8 cellular contexts compared by ENCODE assay signal in the genomic region with DNA sequence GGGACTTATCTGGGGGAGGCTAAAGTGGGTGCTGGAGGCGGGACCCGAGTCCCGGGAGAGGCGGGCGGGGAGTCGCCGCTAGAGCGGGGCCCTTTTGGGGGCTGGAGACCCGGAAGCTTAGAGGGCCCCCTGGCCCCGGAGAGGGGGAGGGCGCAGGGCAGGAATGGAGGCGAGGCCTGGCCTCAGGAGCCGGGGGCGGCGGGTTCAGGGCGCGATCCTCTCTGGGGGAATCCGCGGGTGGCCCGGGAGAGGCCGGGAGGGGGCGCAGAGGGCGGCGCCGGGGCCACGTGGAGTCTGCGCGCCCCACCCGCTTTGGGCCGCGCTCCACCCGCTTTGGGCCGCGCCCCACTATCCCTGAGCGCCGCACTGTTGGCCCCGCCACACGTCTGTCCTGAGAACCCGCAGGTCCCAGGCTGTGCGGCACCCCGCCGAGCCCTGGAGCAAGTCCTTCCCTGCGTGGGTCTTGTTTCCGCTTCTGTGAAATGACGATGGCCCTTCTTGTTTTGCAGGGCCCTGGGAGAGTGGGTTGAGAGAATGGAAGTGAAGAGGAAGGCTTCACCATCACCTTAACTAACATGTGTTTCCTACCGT.
DNase-seq lines count a peak whose midpoint lies in the region; ATAC-seq, FAIRE-seq and TF ChIP-seq lines count a peak whose summit lies in the region.

No MANE protein-coding gene starts in this region.

- H3K27me3 Mint-ChIP-seq in activated T-helper 1 cell treated with anti-CD3 and anti-CD28 coated beads, Interleukin-12 subunit alpha, Interleukin-12 subunit beta, Interleukin-2, Interleukin-4 antibody, amounts not matched to agents 30 ng/mL and 10 ng/mL and 1 ng/mL, durations not matched to agents 14 hours and 24 hours and 36 hours (ENCODE audit: insufficient read depth), result peaks cover 6% of the 10 kb centered on the region

- peaks cover 5% of the 10 kb centered on the region for H3K4me1 Mint-ChIP-seq in activated T-helper 1 cell treated with anti-CD3 and anti-CD28 coated beads, Interleukin-12 subunit alpha, Interleukin-12 subunit beta, Interleukin-2, Interleukin-4 antibody, amounts not matched to agents 30 ng/mL and 10 ng/mL and 1 ng/mL, durations not matched to agents 14 hours and 24 hours and 36 hours (ENCODE audit: low read depth)

- H3K36me3 ChIP-seq in neuron (ENCODE audit: insufficient read depth, low read length), result no peaks in the 10 kb centered on the region
- no peaks in the 10 kb centered on the region for H3K36me3 ChIP-seq in suprapubic skin

- no peak; the same call in 2 of the 3 replicates for TF ChIP-seq CTCF in A549 (IDR thresholded peaks at IDR 0.05)
- TF ChIP-seq CTCF in fibroblast of villous mesenchyme (IDR thresholded peaks at IDR 0.05; ENCODE audit: insufficient read depth, low read depth, low read length), result peak; percentile 34
- TF ChIP-seq CTCF in suprapubic skin (IDR thresholded peaks at IDR 0.05), result peak in 1 of 2 donors; percentile 49

- TF ChIP-seq EP300 in A549 (IDR thresholded peaks at IDR 0.05), result no peak
- no peak for TF ChIP-seq EP300 in suprapubic skin (IDR thresholded peaks at IDR 0.05)

- H3K27ac Mint-ChIP-seq in activated T-helper 1 cell treated with anti-CD3 and anti-CD28 coated beads, Interleukin-12 subunit alpha, Interleukin-12 subunit beta, Interleukin-2, Interleukin-4 antibody, amounts not matched to agents 30 ng/mL and 10 ng/mL and 1 ng/mL, durations not matched to agents 14 hours and 24 hours and 36 hours, result peak overlapping the region; percentile 86

- POLR2A ChIA-PET in A549 (lab: Yijun Ruan, JAX), result interaction anchor here (0.6 to 1.0 kb wide), 4 partner anchors 11 to 174 kb away, joined by 3 to 9 read pairs (median 3); no protein-coding TSS in a partner anchor

- WGBS in A549 (ENCODE audit: missing lambda C conversion rate), result 11% methylated on average over 1 of the region's 46 CpGs
- 1% methylated on average over 17 of the region's 46 CpGs for WGBS in suprapubic skin

- peak in 1 of 2 experiments; percentile 15; a peak in 1 of 5 replicates for TF ChIP-seq RAD21 in A549 (conservative IDR thresholded peaks at IDR 0.05 in 1 of 2, IDR thresholded peaks at IDR 0.05 in 1 of 2)

- H3K9me3 ChIP-seq in A549 (0 out of 3 replicates have a peak, but pooled peaks cover 2% of the 10 kb centered on the region), neuron (ENCODE audit: low read length) (no peaks in the 10 kb centered on the region), suprapubic skin (no peaks in the 10 kb centered on the region)

- peak overlapping the region; percentile 24 for H2AFZ ChIP-seq in neuron (ENCODE audit: low read depth, low read length)

- H3K36me3 Mint-ChIP-seq in activated T-helper 1 cell treated with anti-CD3 and anti-CD28 coated beads, Interleukin-12 subunit alpha, Interleukin-12 subunit beta, Interleukin-2, Interleukin-4 antibody, amounts not matched to agents 30 ng/mL and 10 ng/mL and 1 ng/mL, durations not matched to agents 14 hours and 24 hours and 36 hours (ENCODE audit: low read depth), result peaks cover 4% of the 10 kb centered on the region

- H3K4me3 ChIP-seq in A549 (peak overlapping the region; percentile 50), fibroblast of villous mesenchyme (ENCODE audit: low read depth, low read length) (peak overlapping the region; percentile 75), neuron (ENCODE audit: low read length) (peak overlapping the region; percentile 56), suprapubic skin (peak overlapping the region; percentile 70)

- TF ChIP-seq POLR2A in A549 (IDR thresholded peaks at IDR 0.05; ENCODE audit: low read length) (peak; percentile 34), suprapubic skin (IDR thresholded peaks at IDR 0.05) (no peak)

- CTCF ChIA-PET in A549 (lab: Yijun Ruan, JAX), result interaction anchor here (1.3 kb wide), 1 partner anchor 11 kb away, joined by 3 read pairs; no protein-coding TSS in a partner anchor

- intact Hi-C loops in activated T-helper 1 cell treated with anti-CD3 and anti-CD28 coated beads, Interleukin-12 subunit alpha, Interleukin-12 subunit beta, Interleukin-2, Interleukin-4 antibody, amounts not matched to agents 30 ng/mL and 10 ng/mL and 1 ng/mL, durations not matched to agents 14 hours and 24 hours and 36 hours (cut with micrococcal nuclease), result loop anchor here (1.0 to 10.0 kb wide), 5 partner anchors 90 to 437 kb away; partner anchors contain the start of genes PUM1 and SNRNP40

- H3K9me3 Mint-ChIP-seq in activated T-helper 1 cell treated with anti-CD3 and anti-CD28 coated beads, Interleukin-12 subunit alpha, Interleukin-12 subunit beta, Interleukin-2, Interleukin-4 antibody, amounts not matched to agents 30 ng/mL and 10 ng/mL and 1 ng/mL, durations not matched to agents 14 hours and 24 hours and 36 hours, result no peaks in the 10 kb centered on the region

- H3K27ac ChIP-seq in A549 (peak overlapping the region; percentile 89 to 99), suprapubic skin (peak overlapping the region; percentile 96)

- H3K4me1 ChIP-seq in A549 (peaks cover 19% of the 10 kb centered on the region; the same call in 2 of the 3 replicates), neuron (ENCODE audit: insufficient read depth, low read length) (peaks cover 5% of the 10 kb centered on the region), suprapubic skin (peaks cover 20% of the 10 kb centered on the region)

- peak overlapping the region; percentile 94 for H3K4me3 Mint-ChIP-seq in activated T-helper 1 cell treated with anti-CD3 and anti-CD28 coated beads, Interleukin-12 subunit alpha, Interleukin-12 subunit beta, Interleukin-2, Interleukin-4 antibody, amounts not matched to agents 30 ng/mL and 10 ng/mL and 1 ng/mL, durations not matched to agents 14 hours and 24 hours and 36 hours

- peak overlapping the region; percentile 89 for H3K4me2 ChIP-seq in A549

- ATAC-seq in A549 (peak; percentile 92), GM18498 (IDR thresholded peaks at IDR 0.05; ENCODE audit: unreplicated experiment) (peak; percentile 66), HG03457 (IDR thresholded peaks at IDR 0.05; ENCODE audit: unreplicated experiment) (peak; percentile 73)

- peak; percentile 43 to 82 for DNase-seq in A549 (ENCODE audit: low read depth in 1 of 2, low spot score in 1 of 2)
- peak; percentile 56 for DNase-seq in RCC 7860 (ENCODE audit: low spot score)
- peak; percentile 64 for DNase-seq in activated T-helper 1 cell treated with anti-CD3 and anti-CD28 coated beads, Interleukin-12 subunit alpha, Interleukin-12 subunit beta, Interleukin-2, Interleukin-4 antibody, amounts not matched to agents 30 ng/mL and 10 ng/mL and 1 ng/mL, durations not matched to agents 14 hours and 24 hours and 36 hours (ENCODE audit: low spot score)
- peak; percentile 67 for DNase-seq in fibroblast of villous mesenchyme (ENCODE audit: low read depth)
- peak; percentile 81 to 82 for DNase-seq in suprapubic skin (ENCODE audit: low spot score in 2 of 2)

- FAIRE-seq in A549 (lab: Jason Lieb, UNC), result no peak
- FAIRE-seq in RCC 7860 (lab: Jason Lieb, UNC), result no peak

- H3K27me3 ChIP-seq in neuron (ENCODE audit: insufficient read depth, low read length) (no peaks in the 10 kb centered on the region), suprapubic skin (no peaks in the 10 kb centered on the region)

TF ChIP-seq in A549, 52 proteins besides CTCF, POLR2A, EP300 and RAD21 (continues in another document):
- TF ChIP-seq TFCP2L1 (CRISPR knock-in tag; IDR thresholded peaks at IDR 0.05) (peak; percentile 58; the same call in 1 of the 2 replicates), FOSB (CRISPR knock-in tag; IDR thresholded peaks at IDR 0.05) (peak; percentile 68; the same call in 1 of the 2 replicates), EHF (CRISPR knock-in tag; IDR thresholded peaks at IDR 0.05) (no peak; the same call in 1 of the 2 replicates), RARB (CRISPR knock-in tag; IDR thresholded peaks at IDR 0.05) (no peak), HOXB13 (CRISPR knock-in tag; IDR thresholded peaks at IDR 0.05; ENCODE audit: low read depth) (no peak), REST (IDR thresholded peaks at IDR 0.05) (no peak)
- TF ChIP-seq, protein P1, sequence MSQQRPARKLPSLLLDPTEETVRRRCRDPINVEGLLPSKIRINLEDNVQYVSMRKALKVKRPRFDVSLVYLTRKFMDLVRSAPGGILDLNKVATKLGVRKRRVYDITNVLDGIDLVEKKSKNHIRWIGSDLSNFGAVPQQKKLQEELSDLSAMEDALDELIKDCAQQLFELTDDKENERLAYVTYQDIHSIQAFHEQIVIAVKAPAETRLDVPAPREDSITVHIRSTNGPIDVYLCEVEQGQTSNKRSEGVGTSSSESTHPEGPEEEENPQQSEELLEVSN (IDR thresholded peaks at IDR 0.05; ENCODE audit: borderline replicate concordance, low read depth), result no peak

Comparison
In these comparisons a context has a peak if more than half of its experiments do, and no peak if none do; other contexts are left out.
1. Peak in every context shown above with its lines: DNase-seq, ATAC-seq, H3K4me3 ChIP-seq and H3K27ac ChIP-seq.